In the genomic region with DNA sequence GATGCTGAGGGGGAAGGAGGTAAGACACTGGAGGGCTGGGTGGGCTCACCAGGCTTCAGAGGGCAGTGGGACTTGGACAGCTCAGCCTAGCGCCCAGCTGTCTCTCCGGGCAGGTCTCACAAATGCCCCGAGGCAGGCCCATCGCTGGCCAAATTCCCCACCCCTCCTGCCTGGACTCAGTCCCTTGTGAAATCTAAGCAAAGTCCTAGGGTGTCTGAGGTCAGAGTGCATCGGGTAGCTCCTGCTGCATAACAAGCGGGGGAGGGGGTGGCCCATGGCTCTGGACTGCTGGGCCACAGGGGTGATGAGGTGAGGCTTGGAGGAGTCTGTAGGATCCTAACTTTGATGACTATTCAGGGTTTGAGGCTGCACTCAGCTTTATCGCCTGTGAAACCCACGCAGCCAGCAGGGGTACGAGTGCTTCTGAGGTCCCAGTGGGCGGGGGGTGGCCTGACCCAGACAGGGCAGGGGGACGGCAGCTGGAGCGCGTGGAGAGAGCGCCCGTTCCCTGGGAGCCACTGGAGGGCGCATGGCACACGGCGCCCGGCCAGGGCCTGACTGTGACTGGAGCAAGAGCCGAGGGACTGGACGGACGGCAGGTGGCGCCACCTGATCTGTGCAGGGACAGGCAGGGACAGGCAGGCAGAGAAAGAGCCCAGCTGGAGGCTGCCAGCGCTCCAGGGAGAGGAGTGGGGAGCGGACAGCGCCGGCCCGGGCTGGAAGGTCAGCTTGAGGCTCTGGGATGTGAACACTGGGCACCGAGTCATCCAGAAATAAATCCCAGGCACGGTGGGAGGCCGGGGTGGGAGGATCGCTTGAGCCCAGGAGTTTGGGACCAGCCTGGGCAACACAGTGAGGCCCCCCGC, we compare ENCODE assay signal across 8 cellular contexts. TPM values are rescaled to one million over a fixed set of nuclear protein-coding genes. Genes with fewer than 3 reads are reported as not detected.
DNase-seq lines count a peak whose midpoint lies in the region; ATAC-seq and TF ChIP-seq lines count a peak whose summit lies in the region.

No MANE protein-coding gene starts in this region.

- H3K4me3 Mint-ChIP-seq in H9 (no peak overlapping the region), neural crest cell (peak overlapping the region; percentile 67)
- no peak overlapping the region for H3K4me3 Mint-ChIP-seq in activated T-cell treated with anti-CD3 and anti-CD28 coated beads, Interleukin-2, amount 50 U/mL, for 72 hours

- WGBS in H9 (ENCODE audit: extremely low coverage, insufficient read length, low lambda C conversion rate) = no CpG with 5 or more reads among the region's 33 CpGs
- 19 to 52% (median 20%) methylated on average over 12 to 33 of the region's 33 CpGs for WGBS in stomach, 5 donors

- H3K4me1 Mint-ChIP-seq in H9 = peaks cover 0 to 8% of the 10 kb centered on the region in 2 experiments; a peak in 3 of 4 replicates
- no peaks in the 10 kb centered on the region for H3K4me1 Mint-ChIP-seq in activated T-cell treated with anti-CD3 and anti-CD28 coated beads, Interleukin-2, amount 50 U/mL, for 72 hours (ENCODE audit: low read depth)
- H3K4me1 Mint-ChIP-seq in neural crest cell = peaks cover 11% of the 10 kb centered on the region

- H3K36me3 Mint-ChIP-seq in H9 (ENCODE audit: insufficient read depth in 1 of 3, low read depth in 3 of 3) (peaks cover 0 to 4% (median 3%) of the 10 kb centered on the region in 3 experiments; a peak in 3 of 7 replicates), neural crest cell (ENCODE audit: low read depth) (no peaks in the 10 kb centered on the region)
- H3K36me3 Mint-ChIP-seq in activated T-cell treated with anti-CD3 and anti-CD28 coated beads, Interleukin-2, amount 50 U/mL, for 72 hours (ENCODE audit: insufficient read depth in 2 of 2) = no peaks in the 10 kb centered on the region

- TF ChIP-seq EP300 in stomach (IDR thresholded peaks at IDR 0.05) = no peak

- H3K9ac ChIP-seq in H9 (ENCODE audit: extremely low read depth, insufficient read length, low read length) = no peak overlapping the region
- H3K9ac ChIP-seq in fibroblast of lung (ENCODE audit: insufficient read depth, low read length) = no peak overlapping the region

- no peak overlapping the region for H4K91ac ChIP-seq in H9 (ENCODE audit: insufficient read length, low read depth, low read length)

- H2AK5ac ChIP-seq in H9 (ENCODE audit: insufficient read length, low read length) = no peak overlapping the region

- H4K5ac ChIP-seq in H9 (ENCODE audit: insufficient read length, low read depth, low read length) = no peak overlapping the region

- H3K18ac ChIP-seq in H9 (ENCODE audit: insufficient read length, low read depth, low read length) = no peak overlapping the region

- H2BK5ac ChIP-seq in H9 (ENCODE audit: insufficient read length, low read length) = no peak overlapping the region

- H2AFZ ChIP-seq in H9 (ENCODE audit: low read length) = no peak overlapping the region
- H2AFZ ChIP-seq in fibroblast of lung (ENCODE audit: low read length) = no peak overlapping the region

- H3K27me3 Mint-ChIP-seq in H9 (ENCODE audit: low read depth) (no peaks in the 10 kb centered on the region; the same call in 1 of the 2 replicates), neural crest cell (ENCODE audit: low read depth) (peaks cover 3% of the 10 kb centered on the region)
- no peaks in the 10 kb centered on the region for H3K27me3 Mint-ChIP-seq in activated T-cell treated with anti-CD3 and anti-CD28 coated beads, Interleukin-2, amount 50 U/mL, for 72 hours (ENCODE audit: low read depth)

- H2BK20ac ChIP-seq in H9 (ENCODE audit: low read depth, low read length, poor library complexity, severe bottlenecking) = no peak overlapping the region

- TF ChIP-seq CTCF in H9 (conservative IDR thresholded peaks at IDR 0.05) (peak; percentile 100), fibroblast of lung (conservative IDR thresholded peaks at IDR 0.05 in 1 of 2, IDR thresholded peaks at IDR 0.05 in 1 of 2; ENCODE audit: low read depth in 1 of 2, low read length in 2 of 2) (peak; percentile 97 to 99), neural crest cell (conservative IDR thresholded peaks at IDR 0.05) (peak; percentile 100), stomach (IDR thresholded peaks at IDR 0.05) (peak in 5 of 7 experiments; percentile 99 to 100 (median 99))

- no peak overlapping the region for H3K23ac ChIP-seq in H9 (ENCODE audit: insufficient read length, low read depth, low read length)

- H3K4me1 ChIP-seq in H9 (ENCODE audit: insufficient read depth, low read length) (no peaks in the 10 kb centered on the region), fibroblast of lung (ENCODE audit: control insufficient read depth, extremely low read depth, insufficient read depth, low read length) (no peaks in the 10 kb centered on the region), stomach (peaks cover 9 to 24% (median 22%) of the 10 kb centered on the region in 4 donors)

- TF ChIP-seq POLR2A in stomach (IDR thresholded peaks at IDR 0.05) = no peak

- no peaks in the 10 kb centered on the region for H3K79me2 ChIP-seq in H9 (ENCODE audit: insufficient read depth, low read length)
- no peaks in the 10 kb centered on the region for H3K79me2 ChIP-seq in fibroblast of lung (ENCODE audit: control insufficient read depth, insufficient read depth, low read length)

- DNase-seq in GDM1 (lab: John Stamatoyannopoulos, UW) (peak; percentile 88), H9 (peak; percentile 99), MG63 (peak; percentile 95), RKO (ENCODE audit: low spot score) (peak; percentile 94), fibroblast of lung (ENCODE audit: low read depth in 2 of 2) (peak; percentile 94 to 95), neural crest cell (ENCODE audit: low read depth, low spot score) (peak; percentile 98), stomach (peak; percentile 96)
- DNase-seq in activated T-cell treated with anti-CD3 and anti-CD28 coated beads, Interleukin-2, amount 50 U/mL, for 72 hours = peak; percentile 92 to 93

- H3K14ac ChIP-seq in H9 (ENCODE audit: insufficient read depth, low read length) = no peak overlapping the region

- H4K20me1 ChIP-seq in H9 (ENCODE audit: control insufficient read depth, insufficient read depth, insufficient read length) (no peaks in the 10 kb centered on the region), fibroblast of lung (ENCODE audit: control insufficient read depth, extremely low read depth, insufficient read depth, low read length) (no peaks in the 10 kb centered on the region)

- H3T11ph ChIP-seq in H9 (ENCODE audit: low read length) = no peak overlapping the region

- H2BK12ac ChIP-seq in H9 (ENCODE audit: insufficient read length, low read depth, low read length) = no peak overlapping the region

- H3K27ac Mint-ChIP-seq in H9 (no peak overlapping the region), neural crest cell (ENCODE audit: unreplicated experiment) (peak overlapping the region; percentile 62)
- no peak overlapping the region for H3K27ac Mint-ChIP-seq in activated T-cell treated with anti-CD3 and anti-CD28 coated beads, Interleukin-2, amount 50 U/mL, for 72 hours

- H3K27ac ChIP-seq in H9 (ENCODE audit: insufficient read length, low read depth, low read length) = no peak overlapping the region
- no peak overlapping the region for H3K27ac ChIP-seq in fibroblast of lung (ENCODE audit: insufficient read depth, low read length)
- H3K27ac ChIP-seq in stomach = no peak overlapping the region

- H3K9me3 ChIP-seq in H9 (ENCODE audit: control insufficient read depth, low read depth, low read length) (no peaks in the 10 kb centered on the region), MG63 (no peaks in the 10 kb centered on the region), fibroblast of lung (ENCODE audit: control insufficient read depth, insufficient read depth, low read depth, low read length) (no peaks in the 10 kb centered on the region), stomach (no peaks in the 10 kb centered on the region)

- H3K9me3 Mint-ChIP-seq in H9 = no peaks in the 10 kb centered on the region
- peaks cover 0 to 2% of the 10 kb centered on the region in 2 donors for H3K9me3 Mint-ChIP-seq in activated T-cell treated with anti-CD3 and anti-CD28 coated beads, Interleukin-2, amount 50 U/mL, for 72 hours
- no peaks in the 10 kb centered on the region for H3K9me3 Mint-ChIP-seq in neural crest cell

- H3K4ac ChIP-seq in H9 (ENCODE audit: low read depth, low read length) = no peak overlapping the region

- H3K23me2 ChIP-seq in H9 (ENCODE audit: insufficient read length, low read depth, low read length, poor library complexity, severe bottlenecking) = no peaks in the 10 kb centered on the region

- H3K36me3 ChIP-seq in MG63 = no peaks in the 10 kb centered on the region; the same call in 1 of the 2 replicates
- peaks cover 5% of the 10 kb centered on the region for H3K36me3 ChIP-seq in fibroblast of lung (ENCODE audit: control insufficient read depth, insufficient read depth, low read length)
- peaks cover 0 to 35% (median 28%) of the 10 kb centered on the region in 4 donors for H3K36me3 ChIP-seq in stomach

- H3K27me3 ChIP-seq in H9 (ENCODE audit: insufficient read depth, low read length) (no peaks in the 10 kb centered on the region), MG63 (no peaks in the 10 kb centered on the region), fibroblast of lung (ENCODE audit: control insufficient read depth, insufficient read depth, low read length) (peaks cover 4% of the 10 kb centered on the region), stomach (peaks cover 0 to 27% (median 12%) of the 10 kb centered on the region in 3 donors)

- H3K79me1 ChIP-seq in H9 (ENCODE audit: insufficient read depth, low read depth, low read length, poor library complexity, severe bottlenecking) = no peaks in the 10 kb centered on the region

- no peak overlapping the region for H4K8ac ChIP-seq in H9 (replicated peaks; ENCODE audit: insufficient read length, low read depth, low read length)

- peak; percentile 99 for ATAC-seq in activated T-cell treated with anti-CD3 and anti-CD28 coated beads, Interleukin-2, amount 50 U/mL, for 72 hours (replicated peaks in 1 of 2)

- H3K4me2 ChIP-seq in H9 (ENCODE audit: insufficient read depth, insufficient read length, low read length) = no peak overlapping the region
- no peak overlapping the region for H3K4me2 ChIP-seq in fibroblast of lung (ENCODE audit: extremely low read depth, insufficient read depth, low read length)

- no peak overlapping the region for H3K56ac ChIP-seq in H9 (ENCODE audit: insufficient read length, low read depth, low read length)

- H2BK15ac ChIP-seq in H9 (ENCODE audit: low read depth, low read length) = no peak overlapping the region

- H3K4me3 ChIP-seq in MG63 = no peak overlapping the region
- H3K4me3 ChIP-seq in fibroblast of lung (replicated peaks in 1 of 4; ENCODE audit: control extremely low read depth in 1 of 4, insufficient read depth in 1 of 4, low read depth in 3 of 4, low read length in 4 of 4) = no peak overlapping the region
- H3K4me3 ChIP-seq in stomach = no peak overlapping the region

- intact Hi-C loops in stomach (cut with DNase I; ENCODE audit: low total_unique reads) = loop anchor here (10.0 kb wide), 1 partner anchor 162 kb away; no protein-coding TSS in a partner anchor

- no peak overlapping the region for H2BK120ac ChIP-seq in H9 (ENCODE audit: low read depth, low read length, poor library complexity, severe bottlenecking)

RNA-seq across cellular contexts. Expression of a gene that starts 10.0 kb away (rescaled TPM):
- total RNA-seq in H9 (2021) (not detected in 2 replicates), fibroblast of lung (not detected in 2 replicates), neural crest cell (not detected in 2 replicates), stomach (1 to 10 TPM in 1 of 5 donors, not detected in 4; 7.0 TPM)
- not detected in 2 replicates for total RNA-seq in MG63 (2014; rRNA removed; shearing (Covaris generic); ENCODE audit: low replicate concordance)
- total RNA-seq in activated T-cell treated with anti-CD3 and anti-CD28 coated beads, Interleukin-2, amount 50 U/mL, for 72 hours = not detected
- polyA plus RNA-seq in fibroblast of lung (not detected in 2 replicates), stomach (under 1 TPM in 2 of 3 donors, not detected in 1; 0.31 to 0.65 TPM)
- not detected in 2 replicates for polyA plus RNA-seq in fibroblast of lung (2012)
- polyA minus RNA-seq in fibroblast of lung (ENCODE audit: low replicate concordance) = not detected in 2 replicates

RNA-seq across cellular contexts. Expression of a gene that starts 17.6 kb away (rescaled TPM):
- total RNA-seq in H9 (2021) = 10.2 and 12.3 TPM in 2 replicates
- total RNA-seq in MG63 (2014; rRNA removed; shearing (Covaris generic); ENCODE audit: low replicate concordance) = 4.4 and 10.1 TPM in 2 replicates
- total RNA-seq in activated T-cell treated with anti-CD3 and anti-CD28 coated beads, Interleukin-2, amount 50 U/mL, for 72 hours = 10 to 100 TPM; 20.8 to 28.4 TPM
- 9.2 and 11.7 TPM in 2 replicates for total RNA-seq in fibroblast of lung
- polyA plus RNA-seq in fibroblast of lung = 4.0 and 4.3 TPM in 2 replicates
- polyA plus RNA-seq in fibroblast of lung (2012) = 5.0 and 5.3 TPM in 2 replicates
- polyA minus RNA-seq in fibroblast of lung (ENCODE audit: low replicate concordance) = 1.6 and 4.4 TPM in 2 replicates
- total RNA-seq in neural crest cell = 12.7 and 13.1 TPM in 2 replicates
- 10 to 100 TPM in 3 of 5 donors, 1 to 10 TPM in 2; 2.3 to 26.6 (median 14.2) TPM for total RNA-seq in stomach
- 1 to 10 TPM; 3.9 to 6.5 (median 5.5) TPM for polyA plus RNA-seq in stomach

RNA-seq across cellular contexts. Expression of a gene that starts 38.5 kb away (rescaled TPM):
- total RNA-seq in H9 (2021) (6.2 and 6.8 TPM in 2 replicates), fibroblast of lung (1.0 and 2.3 TPM in 2 replicates), neural crest cell (5.2 and 6.4 TPM in 2 replicates), stomach (100 to 1,000 TPM in 1 of 5 donors, 10 to 100 TPM in 2, 1 to 10 TPM in 2; 2.2 to 169 (median 18.5) TPM)
- total RNA-seq in MG63 (2014; rRNA removed; shearing (Covaris generic); ENCODE audit: low replicate concordance) = 7.6 and 9.6 TPM in 2 replicates
- total RNA-seq in activated T-cell treated with anti-CD3 and anti-CD28 coated beads, Interleukin-2, amount 50 U/mL, for 72 hours = 10 to 100 TPM; 11.1 to 29.4 TPM
- polyA plus RNA-seq in fibroblast of lung (1.0 and 1.1 TPM in 2 replicates), stomach (10 to 100 TPM; 16.0 to 30.5 (median 29.4) TPM)
- 1.7 TPM in 2 replicates for polyA plus RNA-seq in fibroblast of lung (2012)
- polyA minus RNA-seq in fibroblast of lung (ENCODE audit: low replicate concordance) = 9.2 TPM in 1 of 2 replicates, not detected in the other

RNA-seq across cellular contexts. Expression of a gene that starts 51.4 kb away (rescaled TPM):
- 1.4 and 1.6 TPM in 2 replicates for total RNA-seq in H9 (2021)
- total RNA-seq in MG63 (2014; rRNA removed; shearing (Covaris generic); ENCODE audit: low replicate concordance) = 1.5 TPM in 1 of 2 replicates, not detected in the other
- total RNA-seq in activated T-cell treated with anti-CD3 and anti-CD28 coated beads, Interleukin-2, amount 50 U/mL, for 72 hours = 1 to 10 TPM in 1 of 2 donors, under 1 TPM in 1; 0.91 to 2.7 TPM
- 3.1 and 3.3 TPM in 2 replicates for total RNA-seq in fibroblast of lung
- polyA plus RNA-seq in fibroblast of lung = 0.30 and 2.2 TPM in 2 replicates
- 0.27 and 0.87 TPM in 2 replicates for polyA plus RNA-seq in fibroblast of lung (2012)
- 0.44 and 18.7 TPM in 2 replicates for polyA minus RNA-seq in fibroblast of lung (ENCODE audit: low replicate concordance)
- total RNA-seq in neural crest cell = 0.41 TPM in 1 of 2 replicates, not detected in the other
- total RNA-seq in stomach = 10 to 100 TPM in 1 of 5 donors, 1 to 10 TPM in 4; 2.0 to 13.6 (median 4.4) TPM
- 10 to 100 TPM in 2 of 3 donors, 1 to 10 TPM in 1; 6.4 to 14.6 (median 10.8) TPM for polyA plus RNA-seq in stomach
